25 cellular contexts compared by ENCODE assay signal in genomic region chr5:171544913-171545550, GRCh38.
DNase-seq lines count a peak whose midpoint lies in the region; ATAC-seq and TF ChIP-seq lines count a peak whose summit lies in the region.
"Had no signal": no experiment of that assay in that cellular context is flagged by ENCODE, and none has a peak within 500 bp of the region (broad histone marks: within the 10 kb centered on the region; RNA-seq: fewer than 3 reads in every experiment).

No MANE protein-coding gene starts in this region.

- H3K27me3 ChIP-seq in esophagus muscularis mucosa: peaks cover 0 to 17% (median 0%) of the 10 kb centered on the region in 4 donors
- no peaks in the 10 kb centered on the region for H3K27me3 ChIP-seq in prostate gland (replicated peaks; ENCODE audit: insufficient read depth)
- no peaks in the 10 kb centered on the region for H3K27me3 ChIP-seq in CD4-positive, alpha-beta T cell (ENCODE audit: control insufficient read depth, insufficient read depth, low read length)
- H3K27me3 ChIP-seq: BLaER1 treated with 17β-estradiol and CSF1 and Interleukin-3, amounts not matched to agents 10 nM and 100 nM had no signal

- H3K9me3 ChIP-seq in esophagus muscularis mucosa (no peaks in the 10 kb centered on the region), prostate gland (no peaks in the 10 kb centered on the region)
- no peaks in the 10 kb centered on the region for H3K9me3 ChIP-seq in CD4-positive, alpha-beta T cell (ENCODE audit: control insufficient read depth, low read length)
- H3K9me3 ChIP-seq: A549; BLaER1 treated with 17β-estradiol and CSF1 and Interleukin-3, amounts not matched to agents 10 nM and 100 nM had no signal

- intact Hi-C loops in esophagus muscularis mucosa (cut with DNase I): no loop called here
- intact Hi-C loops in prostate gland (cut with DNase I): no loop called here
- intact Hi-C loops in CD4-positive, alpha-beta T cell (cut with DNase I, micrococcal nuclease): no loop called here

- H3K4me3 ChIP-seq in esophagus muscularis mucosa (no peak overlapping the region), prostate gland (no peak overlapping the region)
- H3K4me3 ChIP-seq: A549; BLaER1 treated with 17β-estradiol and CSF1 and Interleukin-3, amounts not matched to agents 10 nM and 100 nM; GM12878 had no signal

- POLR2A ChIA-PET in HEK293T (lab: Yijun Ruan, JAX): no interaction called here
- POLR2A ChIA-PET in CD4-positive, alpha-beta T cell (lab: Charles Lee): no interaction called here

- WGBS in esophagus muscularis mucosa: 84% methylated on average over 13 of the region's 13 CpGs
- WGBS in prostate gland: 84% methylated on average over 13 of the region's 13 CpGs

- H3K36me3 ChIP-seq in esophagus muscularis mucosa (no peaks in the 10 kb centered on the region), prostate gland (no peaks in the 10 kb centered on the region)
- H3K36me3 ChIP-seq: BLaER1 treated with 17β-estradiol and CSF1 and Interleukin-3, amounts not matched to agents 10 nM and 100 nM had no signal

- peaks cover 13% of the 10 kb centered on the region for H3K4me1 Mint-ChIP-seq in neural crest cell
- H3K4me1 Mint-ChIP-seq in stimulated activated effector memory CD8-positive, alpha-beta T cell treated with anti-CD3 and anti-CD28 coated beads, Interleukin-12 subunit alpha, Interleukin-12 subunit beta, amount 100 ng/mL, for 72 hours: no peaks in the 10 kb centered on the region
- no peaks in the 10 kb centered on the region for H3K4me1 Mint-ChIP-seq in CD4-positive, alpha-beta T cell (ENCODE audit: low read depth)
- H3K4me1 Mint-ChIP-seq: B cell; CD4-positive, alpha-beta memory T cell; CD8-positive, alpha-beta memory T cell had no signal

- TF ChIP-seq POLR2A in esophagus muscularis mucosa (IDR thresholded peaks at IDR 0.05; ENCODE audit: low read depth) (no peak), prostate gland (IDR thresholded peaks at IDR 0.05) (no peak)

- peak overlapping the region; percentile 31 for H3K27ac Mint-ChIP-seq in neural crest cell (ENCODE audit: unreplicated experiment)
- no peak overlapping the region for H3K27ac Mint-ChIP-seq in stimulated activated effector memory CD8-positive, alpha-beta T cell treated with anti-CD3 and anti-CD28 coated beads, Interleukin-12 subunit alpha, Interleukin-12 subunit beta, amount 100 ng/mL, for 72 hours
- no peak overlapping the region for H3K27ac Mint-ChIP-seq in CD4-positive, alpha-beta T cell
- H3K27ac Mint-ChIP-seq: B cell; CD4-positive, alpha-beta memory T cell had no signal

- CTCF ChIA-PET in HEK293T (lab: Yijun Ruan, JAX): interaction anchor here (1.1 kb wide), 1 partner anchor 12 kb away, joined by 3 read pairs; no protein-coding TSS in a partner anchor
- CTCF ChIA-PET in CD4-positive, alpha-beta T cell (lab: Charles Lee): no interaction called here

- TF ChIP-seq CTCF in esophagus muscularis mucosa (IDR thresholded peaks at IDR 0.05) (no peak), neural crest cell (conservative IDR thresholded peaks at IDR 0.05) (no peak), prostate gland (IDR thresholded peaks at IDR 0.05) (no peak)
- TF ChIP-seq CTCF in CD4-positive, alpha-beta T cell (IDR thresholded peaks at IDR 0.05): no peak

- DNase-seq in HEK293T (ENCODE audit: extremely low spot score) (peak; percentile 4), esophagus muscularis mucosa (ENCODE audit: extremely low spot score) (peak; percentile 91), neural crest cell (ENCODE audit: low read depth, low spot score) (no peak), hepatic stellate cell (ENCODE audit: low spot score) (no peak), prostate gland (ENCODE audit: low spot score) (no peak)
- DNase-seq in stimulated activated effector memory CD8-positive, alpha-beta T cell treated with anti-CD3 and anti-CD28 coated beads, Interleukin-12 subunit alpha, Interleukin-12 subunit beta, amount 100 ng/mL, for 72 hours (ENCODE audit: low spot score in 2 of 2): peak in 1 of 2 donors; percentile 38
- DNase-seq in activated CD4-positive, alpha-beta T cell treated with anti-CD3 and anti-CD28 coated beads, Interleukin-2, amount 50 U/mL, for 4 hours: no peak
- DNase-seq in CD4-positive, alpha-beta T cell: no peak
- DNase-seq: AML-193; CD4-positive, alpha-beta memory T cell; CD8-positive, alpha-beta memory T cell; COR-L47; DMS 273 treated with DMSO at 0.1 percent for 48 hours; DMS153; DMS53; DMS79; DND-41; EL; GDM1 had no signal

- peak; percentile 25 for ATAC-seq in stimulated activated effector memory CD8-positive, alpha-beta T cell treated with anti-CD3 and anti-CD28 coated beads, Interleukin-12 subunit alpha, Interleukin-12 subunit beta, amount 100 ng/mL, for 72 hours
- ATAC-seq in CD4-positive, alpha-beta T cell (ENCODE audit: poor library complexity): no peak
- ATAC-seq: A549, GM12878 had no signal

- H3K4me3 Mint-ChIP-seq in neural crest cell: no peak overlapping the region
- no peak overlapping the region for H3K4me3 Mint-ChIP-seq in stimulated activated effector memory CD8-positive, alpha-beta T cell treated with anti-CD3 and anti-CD28 coated beads, Interleukin-12 subunit alpha, Interleukin-12 subunit beta, amount 100 ng/mL, for 72 hours
- H3K4me3 Mint-ChIP-seq in CD4-positive, alpha-beta T cell: no peak overlapping the region
- H3K4me3 Mint-ChIP-seq: B cell; CD4-positive, alpha-beta memory T cell; CD8-positive, alpha-beta memory T cell had no signal

- H3K27ac ChIP-seq in esophagus muscularis mucosa (replicated peaks in 1 of 4) (no peak overlapping the region), prostate gland (no peak overlapping the region)
- no peak overlapping the region for H3K27ac ChIP-seq in CD4-positive, alpha-beta T cell (ENCODE audit: low read depth, low read length)
- H3K27ac ChIP-seq: 22Rv1; A549; BLaER1 treated with 17β-estradiol and CSF1 and Interleukin-3, amounts not matched to agents 10 nM and 100 nM; C4-2B had no signal

- TF ChIP-seq EP300 in esophagus muscularis mucosa (IDR thresholded peaks at IDR 0.05): no peak

- H3K36me3 Mint-ChIP-seq in neural crest cell (ENCODE audit: low read depth): peaks cover 2% of the 10 kb centered on the region
- H3K36me3 Mint-ChIP-seq in stimulated activated effector memory CD8-positive, alpha-beta T cell treated with anti-CD3 and anti-CD28 coated beads, Interleukin-12 subunit alpha, Interleukin-12 subunit beta, amount 100 ng/mL, for 72 hours: no peaks in the 10 kb centered on the region
- H3K36me3 Mint-ChIP-seq in CD4-positive, alpha-beta T cell (ENCODE audit: low read depth): no peaks in the 10 kb centered on the region
- H3K36me3 Mint-ChIP-seq: CD4-positive, alpha-beta memory T cell had no signal

- H3K9me3 Mint-ChIP-seq in neural crest cell: peaks cover 3% of the 10 kb centered on the region
- H3K9me3 Mint-ChIP-seq in stimulated activated effector memory CD8-positive, alpha-beta T cell treated with anti-CD3 and anti-CD28 coated beads, Interleukin-12 subunit alpha, Interleukin-12 subunit beta, amount 100 ng/mL, for 72 hours: no peaks in the 10 kb centered on the region
- no peaks in the 10 kb centered on the region for H3K9me3 Mint-ChIP-seq in CD4-positive, alpha-beta T cell

- H3K4me1 ChIP-seq in esophagus muscularis mucosa: peaks cover 0 to 2% (median 0%) of the 10 kb centered on the region in 4 donors
- no peaks in the 10 kb centered on the region for H3K4me1 ChIP-seq in prostate gland (replicated peaks)
- H3K4me1 ChIP-seq: A549; BLaER1 treated with 17β-estradiol and CSF1 and Interleukin-3, amounts not matched to agents 10 nM and 100 nM had no signal

- H3K27me3 Mint-ChIP-seq in neural crest cell (ENCODE audit: low read depth): peaks cover 2% of the 10 kb centered on the region
- H3K27me3 Mint-ChIP-seq in CD4-positive, alpha-beta T cell: peaks cover 22% of the 10 kb centered on the region

TF ChIP-seq in HEK293T, 16 proteins besides CTCF, POLR2A, EP300 and RAD21:
- TF ChIP-seq HDGF (IDR thresholded peaks at IDR 0.05; ENCODE audit: borderline replicate concordance): no peak

Comparison
In these comparisons a context has a peak if more than half of its experiments do, and no peak if none do; other contexts are left out.
1. DNase-seq: peak in HEK293T (single experiment) and esophagus muscularis mucosa (single experiment); none in neural crest cell (single experiment), activated CD4-positive, alpha-beta T cell treated with anti-CD3 and anti-CD28 coated beads, Interleukin-2, amount 50 U/mL, for 4 hours (0 of 2), hepatic stellate cell (single experiment), prostate gland (single experiment) and CD4-positive, alpha-beta T cell (0 of 10).